ENCODE assay signal across 13 cellular contexts in the genomic region with DNA sequence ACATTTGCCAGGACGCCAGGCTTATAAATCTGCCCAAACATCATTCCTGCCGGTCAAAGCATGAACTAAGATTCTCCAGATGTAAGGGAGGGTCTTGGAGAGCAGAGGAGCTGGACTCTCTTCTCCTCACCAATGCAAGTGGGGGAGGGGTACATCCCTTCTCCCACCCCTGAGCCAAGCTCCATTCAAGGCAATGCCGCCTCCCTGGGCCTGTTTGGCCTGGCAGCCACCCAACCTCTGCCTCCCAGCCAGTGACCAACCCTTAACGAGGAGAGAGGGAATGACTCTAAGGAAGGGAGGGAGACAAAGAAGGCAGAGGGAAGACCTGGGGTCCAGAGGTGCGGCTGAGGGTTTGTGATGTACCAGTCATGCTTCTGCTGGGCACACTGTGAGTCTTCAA. TPM values are rescaled to one million over a fixed set of nuclear protein-coding genes. Genes with fewer than 3 reads are reported as not detected.
DNase-seq lines count a peak whose midpoint lies in the region; ATAC-seq, FAIRE-seq and TF ChIP-seq lines count a peak whose summit lies in the region.
"Had no signal": no experiment of that assay in that cellular context is flagged by ENCODE, and none has a peak within 500 bp of the region (broad histone marks: within the 10 kb centered on the region; RNA-seq: fewer than 3 reads in every experiment).

No MANE protein-coding gene starts in this region.

- FAIRE-seq in urothelium cell line (lab: Jason Lieb, UNC): no peak
- FAIRE-seq: bronchial epithelial cell had no signal

- in situ Hi-C loops in GM23248 (cut with MboI): no loop called here
- in situ Hi-C loops in astrocyte of the cerebellum (cut with HindIII; ENCODE audit: low sequenced_read_pairs): no loop called here

- no peak overlapping the region for H3K4me2 ChIP-seq in GM23248 (ENCODE audit: unreplicated experiment)
- peak overlapping the region; percentile 33 for H3K4me2 ChIP-seq in hepatocyte

- H3K79me2 ChIP-seq in GM23248 (ENCODE audit: insufficient read depth) (no peaks in the 10 kb centered on the region), hepatocyte (no peaks in the 10 kb centered on the region)

- H3K27me3 ChIP-seq in GM23248 (replicated peaks; ENCODE audit: insufficient read depth) (peaks cover 17% of the 10 kb centered on the region), hepatocyte (no peaks in the 10 kb centered on the region)

- H3K9me3 ChIP-seq in GM23248 (ENCODE audit: low read depth) (no peaks in the 10 kb centered on the region), hepatocyte (ENCODE audit: low read depth) (no peaks in the 10 kb centered on the region)

- no peaks in the 10 kb centered on the region for H4K20me1 ChIP-seq in GM23248 (ENCODE audit: insufficient read depth)
- H4K20me1 ChIP-seq in hepatocyte (ENCODE audit: insufficient read depth, poor library complexity, severe bottlenecking): no peaks in the 10 kb centered on the region

- no peak for TF ChIP-seq CTCF in astrocyte of the cerebellum (IDR thresholded peaks at IDR 0.05; ENCODE audit: low read depth, low read length, missing control alignments)
- TF ChIP-seq CTCF in hepatocyte (IDR thresholded peaks at IDR 0.05; ENCODE audit: poor library complexity): no peak

- no peak for ATAC-seq in GM19455 (IDR thresholded peaks at IDR 0.05; ENCODE audit: unreplicated experiment)
- no peak for ATAC-seq in HG03432 (IDR thresholded peaks at IDR 0.05; ENCODE audit: unreplicated experiment)
- ATAC-seq: activated CD8-positive, alpha-beta memory T cell treated with anti-CD3 and anti-CD28 coated beads, Interleukin-2, amount 10 ng/mL, durations not matched to agents 7 days and 5 days; HCT116 had no signal

- H2AFZ ChIP-seq in GM23248 (no peak overlapping the region), hepatocyte (no peak overlapping the region)

- H3K36me3 ChIP-seq in GM23248 (ENCODE audit: low read depth) (no peaks in the 10 kb centered on the region), hepatocyte (replicated peaks; ENCODE audit: insufficient read depth, low read depth) (no peaks in the 10 kb centered on the region)

- H3K9ac ChIP-seq in GM23248: no peak overlapping the region

- H3K9me2 ChIP-seq in GM23248 (ENCODE audit: insufficient read depth): no peaks in the 10 kb centered on the region
- no peaks in the 10 kb centered on the region for H3K9me2 ChIP-seq in hepatocyte (replicated peaks; ENCODE audit: insufficient read depth)

- WGBS in GM23248 (ENCODE audit: low coverage in 1 of 2, low lambda C conversion rate in 2 of 2, missing lambda C conversion rate in 2 of 2), 2 experiments: 35 to 38% methylated on average over 5 of the region's 5 CpGs
- WGBS in hepatocyte (ENCODE audit: low lambda C conversion rate, missing lambda C conversion rate): 54% methylated on average over 5 of the region's 5 CpGs

- H3K27ac ChIP-seq in GM23248: no peak overlapping the region
- peak overlapping the region; percentile 65 for H3K27ac ChIP-seq in hepatocyte

- peak; percentile 41 for DNase-seq in GM23248
- peak; percentile 37 for DNase-seq in astrocyte of the cerebellum (ENCODE audit: low read depth)
- peak; percentile 57 for DNase-seq in hepatocyte (ENCODE audit: low spot score)
- DNase-seq in putamen (ENCODE audit: low spot score): peak; percentile 49
- no peak for DNase-seq in activated CD4-positive, alpha-beta T cell treated with anti-CD3 and anti-CD28 coated beads, Interleukin-2, amount 50 U/mL, for 4 hours
- DNase-seq in urothelium cell line (ENCODE audit: low spot score): no peak
- DNase-seq: activated CD8-positive, alpha-beta memory T cell treated with anti-CD3 and anti-CD28 coated beads, Interleukin-2, amount 10 ng/mL, durations not matched to agents 7 days and 5 days; NCI-H2081; SW 1271 had no signal

- H3F3A ChIP-seq in GM23248 (ENCODE audit: insufficient read depth): peaks cover 14% of the 10 kb centered on the region

- no peak overlapping the region for H3K4me3 ChIP-seq in GM23248
- no peak overlapping the region for H3K4me3 ChIP-seq in astrocyte of the cerebellum (ENCODE audit: low read depth, low read length)
- H3K4me3 ChIP-seq in hepatocyte: no peak overlapping the region

- peaks cover 17% of the 10 kb centered on the region for H3K4me1 ChIP-seq in GM23248 (ENCODE audit: insufficient read depth)
- H3K4me1 ChIP-seq in hepatocyte (ENCODE audit: insufficient read depth): peaks cover 33% of the 10 kb centered on the region

RNA-seq across cellular contexts. Expression of gene C17orf50, which starts 13.8 kb away (rescaled TPM):
- not detected in 2 replicates for total RNA-seq in GM23248 (2014; rRNA removed; shearing (Covaris generic))
- polyA plus RNA-seq in GM23248 (2016; fragmentation: Nextera tagmentation; extraction: Ambion mirVana): not detected in 2 replicates
- not detected in 2 replicates for total RNA-seq in hepatocyte
- not detected in 2 replicates for polyA plus RNA-seq in hepatocyte
- total RNA-seq: activated CD8-positive, alpha-beta memory T cell treated with anti-CD3 and anti-CD28 coated beads, Interleukin-2, amount 10 ng/mL, durations not matched to agents 7 days and 5 days; bronchial epithelial cell had no signal

RNA-seq across cellular contexts. Expression of gene MMP28, which starts 20.9 kb away (rescaled TPM):
- not detected in 2 replicates for total RNA-seq in GM23248 (2014; rRNA removed; shearing (Covaris generic))
- polyA plus RNA-seq in GM23248 (2016; fragmentation: Nextera tagmentation; extraction: Ambion mirVana): 0.25 TPM in 1 of 2 replicates, not detected in the other
- total RNA-seq in hepatocyte: 11.2 and 18.0 TPM in 2 replicates
- polyA plus RNA-seq in hepatocyte: 10.8 and 12.0 TPM in 2 replicates
- total RNA-seq: activated CD8-positive, alpha-beta memory T cell treated with anti-CD3 and anti-CD28 coated beads, Interleukin-2, amount 10 ng/mL, durations not matched to agents 7 days and 5 days had no signal

RNA-seq across cellular contexts. Expression of gene GAS2L2, which starts 21.5 kb away (rescaled TPM):
- not detected in 2 replicates for total RNA-seq in GM23248 (2014; rRNA removed; shearing (Covaris generic))
- 0.06 TPM in 1 of 2 replicates, not detected in the other for polyA plus RNA-seq in GM23248 (2016; fragmentation: Nextera tagmentation; extraction: Ambion mirVana)
- not detected in 2 replicates for total RNA-seq in hepatocyte
- polyA plus RNA-seq in hepatocyte: not detected in 2 replicates
- total RNA-seq: activated CD8-positive, alpha-beta memory T cell treated with anti-CD3 and anti-CD28 coated beads, Interleukin-2, amount 10 ng/mL, durations not matched to agents 7 days and 5 days; bronchial epithelial cell had no signal

RNA-seq across cellular contexts. Expression of gene TAF15, which starts 34.8 kb away (rescaled TPM):
- total RNA-seq in GM23248 (2014; rRNA removed; shearing (Covaris generic)): 27.5 and 39.3 TPM in 2 replicates
- polyA plus RNA-seq in GM23248 (2016; fragmentation: Nextera tagmentation; extraction: Ambion mirVana) (7.0 and 9.2 TPM in 2 replicates), hepatocyte (14.8 and 15.7 TPM in 2 replicates)
- 36.1 and 48.2 TPM in 2 replicates for total RNA-seq in hepatocyte

RNA-seq across cellular contexts. Expression of gene RASL10B, which starts 43.1 kb away (rescaled TPM):
- 0.54 and 0.76 TPM in 2 replicates for total RNA-seq in GM23248 (2014; rRNA removed; shearing (Covaris generic))
- polyA plus RNA-seq in GM23248 (2016; fragmentation: Nextera tagmentation; extraction: Ambion mirVana) (0.08 and 0.11 TPM in 2 replicates), hepatocyte (7.1 and 8.4 TPM in 2 replicates)
- 7.4 and 7.6 TPM in 2 replicates for total RNA-seq in hepatocyte

Comparison
In these comparisons a context has a peak if more than half of its experiments do, and no peak if none do; other contexts are left out.
1. DNase-seq: peak in GM23248 (single experiment), astrocyte of the cerebellum (single experiment), hepatocyte (single experiment) and putamen (single experiment); none in activated CD4-positive, alpha-beta T cell treated with anti-CD3 and anti-CD28 coated beads, Interleukin-2, amount 50 U/mL, for 4 hours (0 of 2) and urothelium cell line (single experiment).
2. RNA of gene MMP28, which starts 20.9 kb away (total RNA-seq): 11.2 to 18.0 TPM in hepatocyte; not detected in GM23248; every median in the first group is over 10 times any median in the second.